ENCODE assay signal across 30 cellular contexts in genomic region chr4:153364061-153364460, GRCh38. TPM values are rescaled to one million over a fixed set of nuclear protein-coding genes. Genes with fewer than 3 reads are reported as not detected.
"Had no signal": no experiment of that assay in that cellular context is flagged by ENCODE, and none has a peak within 500 bp of the region (broad histone marks: within the 10 kb centered on the region; RNA-seq: fewer than 3 reads in every experiment).

No MANE protein-coding gene starts in this region.

- H3K27me3 Mint-ChIP-seq: activated CD8-positive, alpha-beta T cell treated with anti-CD3 and anti-CD28 coated beads for 36 hours; activated naive CD4-positive, alpha-beta T cell treated with anti-CD3 and anti-CD28 coated beads, Interleukin-2, amount 50 U/mL, for 24 hours; activated T-helper 17 cell treated with anti-CD3 and anti-CD28 coated beads, Interleukin-2, amount 50 U/mL, for 72 hours; naive thymus-derived CD4-positive, alpha-beta T cell; stimulated activated naive CD8-positive, alpha-beta T cell treated with anti-CD3 and anti-CD28 coated beads, Interleukin-15, Interleukin-2, amounts not matched to agents 100 ng/mL and 50 ng/mL, for 24 hours; T-helper 17 cell; type B pancreatic cell had no signal

- H3K27ac Mint-ChIP-seq: activated CD8-positive, alpha-beta T cell treated with anti-CD3 and anti-CD28 coated beads for 36 hours; activated naive CD4-positive, alpha-beta T cell treated with anti-CD3 and anti-CD28 coated beads, Interleukin-2, amount 50 U/mL, for 24 hours; activated T-helper 17 cell treated with anti-CD3 and anti-CD28 coated beads, Interleukin-2, amount 50 U/mL, for 72 hours; naive thymus-derived CD4-positive, alpha-beta T cell; stimulated activated effector memory CD8-positive, alpha-beta T cell treated with anti-CD3 and anti-CD28 coated beads, Interleukin-12 subunit alpha, Interleukin-12 subunit beta, amount 100 ng/mL, for 72 hours; stimulated activated naive CD8-positive, alpha-beta T cell treated with anti-CD3 and anti-CD28 coated beads, Interleukin-15, Interleukin-2, amounts not matched to agents 100 ng/mL and 50 ng/mL, for 24 hours; T-helper 17 cell; type B pancreatic cell; WTC11 had no signal

- H3K4me3 Mint-ChIP-seq: activated CD8-positive, alpha-beta T cell treated with anti-CD3 and anti-CD28 coated beads for 36 hours; activated naive CD4-positive, alpha-beta T cell treated with anti-CD3 and anti-CD28 coated beads, Interleukin-2, amount 50 U/mL, for 24 hours; activated T-cell treated with anti-CD3 and anti-CD28 coated beads, Interleukin-2, amount 50 U/mL, for 4 hours; activated T-helper 17 cell treated with anti-CD3 and anti-CD28 coated beads, Interleukin-2, amount 50 U/mL, for 72 hours; naive thymus-derived CD4-positive, alpha-beta T cell; stimulated activated effector memory CD8-positive, alpha-beta T cell treated with anti-CD3 and anti-CD28 coated beads, Interleukin-12 subunit alpha, Interleukin-12 subunit beta, amount 100 ng/mL, for 72 hours; stimulated activated naive CD8-positive, alpha-beta T cell treated with anti-CD3 and anti-CD28 coated beads, Interleukin-15, Interleukin-2, amounts not matched to agents 100 ng/mL and 50 ng/mL, for 24 hours; T-helper 17 cell; type B pancreatic cell; WTC11 had no signal

- H3K4me3 ChIP-seq: adrenal gland, ascending aorta, colonic mucosa, esophagus squamous epithelium, hepatocyte, pancreas, prostate gland, uterus had no signal

- DNase-seq: activated CD4-positive, alpha-beta T cell treated with anti-CD3 and anti-CD28 coated beads for 1 hour; activated CD4-positive, alpha-beta T cell treated with anti-CD3 and anti-CD28 coated beads, Interleukin-2, amount 50 U/mL, for 1 hour; activated CD8-positive, alpha-beta T cell treated with anti-CD3 and anti-CD28 coated beads for 36 hours; activated gamma-delta T cell treated with Interleukin-2 at 50 U/mL for 16 hours; activated T-cell treated with anti-CD3 and anti-CD28 coated beads, Interleukin-2, amount 50 U/mL, for 4 hours; adrenal gland; colonic mucosa; effector CD8-positive, alpha-beta T cell; esophagus squamous epithelium; islet precursor cell; left ventricle myocardium superior; naive thymus-derived CD4-positive, alpha-beta T cell; pancreas; retina; small intestine; stimulated activated CD4-positive, alpha-beta T cell treated with anti-CD3 and anti-CD28 coated beads, Interleukin-4, amount 100 ng/mL, for 24 hours; T-helper 17 cell; T1000; uterus had no signal

- H3K9me3 Mint-ChIP-seq: activated CD8-positive, alpha-beta T cell treated with anti-CD3 and anti-CD28 coated beads for 36 hours; activated naive CD4-positive, alpha-beta T cell treated with anti-CD3 and anti-CD28 coated beads, Interleukin-2, amount 50 U/mL, for 24 hours; activated T-cell treated with anti-CD3 and anti-CD28 coated beads, Interleukin-2, amount 50 U/mL, for 4 hours; activated T-helper 17 cell treated with anti-CD3 and anti-CD28 coated beads, Interleukin-2, amount 50 U/mL, for 72 hours; stimulated activated effector memory CD8-positive, alpha-beta T cell treated with anti-CD3 and anti-CD28 coated beads, Interleukin-12 subunit alpha, Interleukin-12 subunit beta, amount 100 ng/mL, for 72 hours; type B pancreatic cell; WTC11 had no signal

- H3K4me1 Mint-ChIP-seq: activated T-helper 17 cell treated with anti-CD3 and anti-CD28 coated beads, Interleukin-2, amount 50 U/mL, for 72 hours; stimulated activated effector memory CD8-positive, alpha-beta T cell treated with anti-CD3 and anti-CD28 coated beads, Interleukin-12 subunit alpha, Interleukin-12 subunit beta, amount 100 ng/mL, for 72 hours; WTC11 had no signal

- H3K27ac ChIP-seq: adrenal gland, ascending aorta, colonic mucosa, epithelial cell of prostate, esophagus squamous epithelium, hepatocyte, pancreas, prostate gland, uterus had no signal

RNA-seq across cellular contexts. Expression of gene MND1, which starts 19.6 kb away (rescaled TPM):
- total RNA-seq: ascending aorta, left ventricle myocardium superior, sciatic nerve, T-helper 17 cell had no signal
